Comparison of ENCODE assay signal across 33 cellular contexts in the genomic region with DNA sequence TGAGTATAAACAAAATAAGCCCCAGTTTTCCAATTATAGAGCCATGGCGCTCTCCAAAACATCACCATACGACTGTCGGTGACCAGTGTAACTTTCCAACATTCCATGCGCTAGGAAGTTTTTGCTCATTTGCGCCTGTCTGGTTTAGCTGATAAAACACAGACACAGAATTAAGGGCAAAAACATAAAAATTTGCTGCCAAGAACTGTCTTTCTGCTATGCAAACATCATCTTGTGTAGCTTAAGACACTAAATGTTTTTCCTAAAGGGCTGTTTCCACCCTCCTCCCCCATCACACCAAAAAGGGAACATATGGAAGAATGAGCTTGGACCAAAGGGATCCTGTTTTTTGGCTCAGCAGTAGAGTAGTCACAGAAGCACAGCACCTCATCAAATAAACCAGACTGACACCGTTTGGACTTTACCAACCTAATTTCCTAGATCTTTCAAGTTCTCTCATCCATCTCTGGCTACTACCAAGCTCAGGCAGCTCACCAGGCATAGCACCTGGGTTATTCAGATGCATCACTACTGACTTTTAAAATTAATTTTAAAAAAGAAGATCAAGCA.
"Had no signal": no experiment of that assay in that cellular context is flagged by ENCODE, and none has a peak within 500 bp of the region (broad histone marks: within the 10 kb centered on the region; RNA-seq: fewer than 3 reads in every experiment).

No MANE protein-coding gene starts in this region.

- H3K27me3 Mint-ChIP-seq: activated CD4-positive, alpha-beta memory T cell treated with anti-CD3 and anti-CD28 coated beads for 36 hours; activated CD4-positive, alpha-beta T cell treated with anti-CD3 and anti-CD28 coated beads, Interleukin-2, amount 10 ng/mL, durations not matched to agents 24 days and 14 days; stimulated activated naive CD8-positive, alpha-beta T cell treated with anti-CD3 and anti-CD28 coated beads, Interleukin-15, amount 100 ng/mL, for 72 hours had no signal

- H3K79me2 ChIP-seq: parathyroid adenoma had no signal

- H3K36me3 ChIP-seq: brain microvascular endothelial cell, heart left ventricle, left ventricle myocardium inferior, sigmoid colon, thyroid gland, upper lobe of left lung, WERI-Rb-1 had no signal

- DNase-seq: activated CD4-positive, alpha-beta memory T cell treated with anti-CD3 and anti-CD28 coated beads for 36 hours; activated CD4-positive, alpha-beta T cell treated with anti-CD3 and anti-CD28 coated beads, Interleukin-2, amount 10 ng/mL, durations not matched to agents 24 days and 14 days; activated CD8-positive, alpha-beta memory T cell treated with anti-CD3 and anti-CD28 coated beads, Interleukin-2, amount 50 U/mL, for 4 hours; activated effector memory CD4-positive, alpha-beta T cell treated with anti-CD3 and anti-CD28 coated beads, Interleukin-2, amount 50 U/mL, for 16 hours; activated naive CD4-positive, alpha-beta T cell treated with anti-CD3 and anti-CD28 coated beads, Interleukin-2, amount 50 U/mL, for 16 hours; activated T-cell treated with anti-CD3 and anti-CD28 coated beads, Interleukin-2, amount 50 U/mL, for 1 hour; amniotic stem cell; brain microvascular endothelial cell; dermis blood vessel endothelial cell; effector CD8-positive, alpha-beta T cell; erythroblast; foreskin keratinocyte; heart left ventricle; left ventricle myocardium inferior; naive B cell; nucleus accumbens; psoas muscle; sigmoid colon; small intestine; stimulated activated CD4-positive, alpha-beta T cell treated with anti-CD3 and anti-CD28 coated beads, Interleukin-4, amount 100 ng/mL, for 24 hours; stimulated activated naive CD8-positive, alpha-beta T cell treated with anti-CD3 and anti-CD28 coated beads, Interleukin-15, amount 100 ng/mL, for 72 hours; substantia nigra; SW 1271; T-helper 9 cell; thyroid gland; upper lobe of left lung; WERI-Rb-1 had no signal

- H3K9ac ChIP-seq: parathyroid adenoma had no signal

- H3K4me1 Mint-ChIP-seq: activated CD4-positive, alpha-beta T cell treated with anti-CD3 and anti-CD28 coated beads, Interleukin-2, amount 10 ng/mL, durations not matched to agents 24 days and 14 days; stimulated activated effector memory CD8-positive, alpha-beta T cell treated with anti-CD3 and anti-CD28 coated beads, Interleukin-12 subunit alpha, Interleukin-12 subunit beta, amount 100 ng/mL, for 72 hours; stimulated activated naive CD8-positive, alpha-beta T cell treated with anti-CD3 and anti-CD28 coated beads, Interleukin-15, amount 100 ng/mL, for 72 hours had no signal

- ATAC-seq: activated CD4-positive, CD25-positive, alpha-beta regulatory T cell treated with anti-CD3 and anti-CD28 coated beads, Interleukin-2, amount 50 U/mL, for 24 hours; foreskin keratinocyte; heart left ventricle; psoas muscle; stimulated activated effector memory CD8-positive, alpha-beta T cell treated with anti-CD3 and anti-CD28 coated beads, Interleukin-12 subunit alpha, Interleukin-12 subunit beta, amount 100 ng/mL, for 72 hours; stimulated activated naive CD8-positive, alpha-beta T cell treated with anti-CD3 and anti-CD28 coated beads, Interleukin-15, amount 100 ng/mL, for 72 hours had no signal

- H3K36me3 Mint-ChIP-seq: activated CD4-positive, alpha-beta memory T cell treated with anti-CD3 and anti-CD28 coated beads for 36 hours; naive B cell; stimulated activated effector memory CD8-positive, alpha-beta T cell treated with anti-CD3 and anti-CD28 coated beads, Interleukin-12 subunit alpha, Interleukin-12 subunit beta, amount 100 ng/mL, for 72 hours had no signal

- H3K4me3 Mint-ChIP-seq: activated CD4-positive, alpha-beta memory T cell treated with anti-CD3 and anti-CD28 coated beads for 36 hours; activated CD4-positive, alpha-beta T cell treated with anti-CD3 and anti-CD28 coated beads, Interleukin-2, amount 10 ng/mL, durations not matched to agents 24 days and 14 days; activated T-helper 1 cell treated with anti-CD3 and anti-CD28 coated beads, Interleukin-12 subunit alpha, Interleukin-12 subunit beta, Interleukin-2, Interleukin-4 antibody, amounts not matched to agents 30 ng/mL and 10 ng/mL and 1 ng/mL, durations not matched to agents 14 hours and 24 hours and 36 hours; naive B cell; stimulated activated effector memory CD8-positive, alpha-beta T cell treated with anti-CD3 and anti-CD28 coated beads, Interleukin-12 subunit alpha, Interleukin-12 subunit beta, amount 100 ng/mL, for 72 hours; stimulated activated naive CD8-positive, alpha-beta T cell treated with anti-CD3 and anti-CD28 coated beads, Interleukin-15, amount 100 ng/mL, for 72 hours; T-helper 1 cell treated with Interleukin-12 subunit alpha and Interleukin-12 subunit beta and Interleukin-4 antibody, amounts not matched to agents 30 μg/mL and 1 μg/mL, for 36 hours had no signal

- H3K4me3 ChIP-seq: heart left ventricle, left ventricle myocardium inferior, psoas muscle, sigmoid colon, thyroid gland, upper lobe of left lung had no signal

- H2AFZ ChIP-seq: parathyroid adenoma had no signal

- H3K27me3 ChIP-seq: brain microvascular endothelial cell, foreskin keratinocyte, heart left ventricle, sigmoid colon, thyroid gland, upper lobe of left lung had no signal

- H3K27ac ChIP-seq: brain microvascular endothelial cell, foreskin keratinocyte, heart left ventricle, left ventricle myocardium inferior, parathyroid adenoma, psoas muscle, thyroid gland, upper lobe of left lung, WERI-Rb-1 had no signal

- H3K27ac Mint-ChIP-seq: activated CD4-positive, alpha-beta memory T cell treated with anti-CD3 and anti-CD28 coated beads for 36 hours; activated CD4-positive, alpha-beta T cell treated with anti-CD3 and anti-CD28 coated beads, Interleukin-2, amount 10 ng/mL, durations not matched to agents 24 days and 14 days; activated T-helper 1 cell treated with anti-CD3 and anti-CD28 coated beads, Interleukin-12 subunit alpha, Interleukin-12 subunit beta, Interleukin-2, Interleukin-4 antibody, amounts not matched to agents 30 ng/mL and 10 ng/mL and 1 ng/mL, durations not matched to agents 14 hours and 24 hours and 36 hours; naive B cell; stimulated activated effector memory CD8-positive, alpha-beta T cell treated with anti-CD3 and anti-CD28 coated beads, Interleukin-12 subunit alpha, Interleukin-12 subunit beta, amount 100 ng/mL, for 72 hours; stimulated activated naive CD8-positive, alpha-beta T cell treated with anti-CD3 and anti-CD28 coated beads, Interleukin-15, amount 100 ng/mL, for 72 hours; T-helper 1 cell treated with Interleukin-12 subunit alpha and Interleukin-12 subunit beta and Interleukin-4 antibody, amounts not matched to agents 30 μg/mL and 1 μg/mL, for 36 hours had no signal

- H3K9me3 Mint-ChIP-seq: activated CD4-positive, alpha-beta memory T cell treated with anti-CD3 and anti-CD28 coated beads for 36 hours; activated CD4-positive, alpha-beta T cell treated with anti-CD3 and anti-CD28 coated beads, Interleukin-2, amount 10 ng/mL, durations not matched to agents 24 days and 14 days; activated T-helper 1 cell treated with anti-CD3 and anti-CD28 coated beads, Interleukin-12 subunit alpha, Interleukin-12 subunit beta, Interleukin-2, Interleukin-4 antibody, amounts not matched to agents 30 ng/mL and 10 ng/mL and 1 ng/mL, durations not matched to agents 14 hours and 24 hours and 36 hours; naive B cell; neural crest cell; stimulated activated effector memory CD8-positive, alpha-beta T cell treated with anti-CD3 and anti-CD28 coated beads, Interleukin-12 subunit alpha, Interleukin-12 subunit beta, amount 100 ng/mL, for 72 hours; stimulated activated naive CD8-positive, alpha-beta T cell treated with anti-CD3 and anti-CD28 coated beads, Interleukin-15, amount 100 ng/mL, for 72 hours; T-helper 1 cell treated with Interleukin-12 subunit alpha and Interleukin-12 subunit beta and Interleukin-4 antibody, amounts not matched to agents 30 μg/mL and 1 μg/mL, for 36 hours had no signal

- H3K9me3 ChIP-seq: heart left ventricle, left ventricle myocardium inferior, psoas muscle, sigmoid colon, thyroid gland, upper lobe of left lung had no signal

- H3K4me1 ChIP-seq: foreskin keratinocyte, parathyroid adenoma, thyroid gland, upper lobe of left lung had no signal
